In the genomic region with DNA sequence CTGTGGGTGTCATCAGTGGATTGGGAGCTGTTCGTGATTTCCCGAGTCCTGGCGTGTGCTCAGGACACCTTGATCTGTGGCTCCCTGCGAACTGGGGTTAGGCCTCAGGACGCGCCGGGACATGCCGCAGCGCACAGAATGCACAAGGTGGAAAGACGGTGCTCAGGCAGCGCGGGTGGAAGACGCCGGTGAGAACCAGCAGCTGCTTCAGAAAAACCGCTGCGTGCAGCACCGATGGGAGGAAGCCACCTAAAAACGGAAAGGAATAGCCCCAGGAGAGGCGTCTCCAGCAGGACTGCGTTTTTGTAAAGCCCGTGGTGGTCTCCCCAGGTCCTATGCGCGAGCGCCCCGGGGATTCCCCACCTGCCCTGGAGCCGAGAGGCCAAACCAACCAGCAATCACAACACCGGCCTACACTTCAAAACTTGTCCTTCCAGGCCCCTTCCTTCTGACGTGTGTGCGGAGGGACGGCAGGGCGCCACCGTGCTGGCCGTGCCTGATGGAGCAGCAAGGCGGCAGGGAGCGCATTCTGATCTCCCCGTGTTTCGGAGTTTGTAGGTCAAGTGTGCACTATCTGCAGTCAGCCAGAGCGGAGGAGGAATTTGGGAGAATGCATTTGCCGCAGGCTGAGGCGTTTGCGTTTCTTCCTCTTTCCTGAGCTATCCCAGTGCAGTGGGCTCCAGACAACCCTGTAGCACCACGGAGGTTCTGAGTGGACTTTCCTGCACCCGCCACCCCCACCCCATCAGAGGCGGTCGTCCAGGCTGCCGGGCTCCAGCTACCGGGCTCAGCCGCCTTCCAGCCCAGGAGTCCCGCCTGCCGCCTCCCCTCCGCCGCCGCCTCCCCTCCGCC, we compare ENCODE assay signal across 13 cellular contexts. TPM values are rescaled to one million over a fixed set of nuclear protein-coding genes. Genes with fewer than 3 reads are reported as not detected.
DNase-seq lines count a peak whose midpoint lies in the region; ATAC-seq, FAIRE-seq and TF ChIP-seq lines count a peak whose summit lies in the region.
"Had no signal": no experiment of that assay in that cellular context is flagged by ENCODE, and none has a peak within 500 bp of the region (broad histone marks: within the 10 kb centered on the region; RNA-seq: fewer than 3 reads in every experiment).

No MANE protein-coding gene starts in this region.

- H3K27me3 ChIP-seq in astrocyte (ENCODE audit: insufficient read depth, low read length): peaks cover 7% of the 10 kb centered on the region
- peaks cover 39% of the 10 kb centered on the region for H3K27me3 ChIP-seq in left ventricle myocardium inferior (ENCODE audit: low read depth)
- no peaks in the 10 kb centered on the region for H3K27me3 ChIP-seq in parathyroid adenoma (ENCODE audit: control insufficient read depth, insufficient read depth, low read length)
- no peaks in the 10 kb centered on the region for H3K27me3 ChIP-seq in CD8-positive, alpha-beta T cell (ENCODE audit: insufficient read depth, low read length)

- H3K36me3 Mint-ChIP-seq in astrocyte (ENCODE audit: low read depth, unreplicated experiment): peaks cover 3% of the 10 kb centered on the region
- H3K36me3 Mint-ChIP-seq in CD8-positive, alpha-beta T cell: peaks cover 22% of the 10 kb centered on the region

- H3K27ac ChIP-seq in astrocyte (ENCODE audit: low read depth, low read length) (no peak overlapping the region), left ventricle myocardium inferior (replicated peaks) (no peak overlapping the region), parathyroid adenoma (no peak overlapping the region)
- H3K27ac ChIP-seq in CD8-positive, alpha-beta T cell (ENCODE audit: low read depth, low read length): no peak overlapping the region

- no peaks in the 10 kb centered on the region for H4K20me1 ChIP-seq in astrocyte (ENCODE audit: insufficient read depth, low read length)

- H2AFZ ChIP-seq in astrocyte (ENCODE audit: low read depth, low read length): no peak overlapping the region
- peak overlapping the region; percentile 54 for H2AFZ ChIP-seq in parathyroid adenoma

- H3K9me3 ChIP-seq in astrocyte (ENCODE audit: insufficient read depth, low read depth, low read length) (no peaks in the 10 kb centered on the region), left ventricle myocardium inferior (replicated peaks) (no peaks in the 10 kb centered on the region), parathyroid adenoma (ENCODE audit: control insufficient read depth, low read length) (no peaks in the 10 kb centered on the region)
- no peaks in the 10 kb centered on the region for H3K9me3 ChIP-seq in CD8-positive, alpha-beta T cell (ENCODE audit: low read length)

- H3K36me3 ChIP-seq in astrocyte (ENCODE audit: insufficient read depth, low read length) (no peaks in the 10 kb centered on the region), left ventricle myocardium inferior (no peaks in the 10 kb centered on the region), parathyroid adenoma (ENCODE audit: control insufficient read depth, insufficient read depth, low read length) (no peaks in the 10 kb centered on the region)
- H3K36me3 ChIP-seq in CD8-positive, alpha-beta T cell (ENCODE audit: insufficient read depth, low read length): no peaks in the 10 kb centered on the region

- POLR2A ChIA-PET in GM10248 (lab: Yijun Ruan, JAX): interaction anchor here (0.6 kb wide), 1 partner anchor 208 kb away, joined by 7 read pairs; no protein-coding TSS in a partner anchor
- POLR2A ChIA-PET in CD8-positive, alpha-beta T cell (lab: Charles Lee): no interaction called here

- H3K27me3 Mint-ChIP-seq in astrocyte (ENCODE audit: low read depth, unreplicated experiment): peaks cover 18% of the 10 kb centered on the region
- H3K27me3 Mint-ChIP-seq in CD8-positive, alpha-beta T cell (ENCODE audit: low read depth): no peaks in the 10 kb centered on the region

- H3K79me2 ChIP-seq in astrocyte (ENCODE audit: insufficient read depth, low read length): no peaks in the 10 kb centered on the region
- no peaks in the 10 kb centered on the region for H3K79me2 ChIP-seq in parathyroid adenoma

- H3K9ac ChIP-seq in astrocyte (ENCODE audit: low read length) (no peak overlapping the region), parathyroid adenoma (no peak overlapping the region)

- CTCF ChIA-PET in GM10248 (lab: Yijun Ruan, JAX): no interaction called here
- CTCF ChIA-PET in CD8-positive, alpha-beta T cell (lab: Charles Lee): no interaction called here

- peak; percentile 17 for DNase-seq in GM12892 (ENCODE audit: insufficient read length)
- DNase-seq in astrocyte (ENCODE audit: low read depth): no peak
- no peak for DNase-seq in left ventricle myocardium inferior
- DNase-seq in NCI-H1694 (lab: John Stamatoyannopoulos, UW): no peak
- no peak for DNase-seq in 8988T
- DNase-seq in GM10248 (ENCODE audit: extremely low spot score): no peak
- no peak for DNase-seq in CD8-positive, alpha-beta T cell
- DNase-seq: activated gamma-delta T cell treated with Interleukin-2 at 50 U/mL for 16 hours; NCI-H1436; stimulated activated CD4-positive, alpha-beta T cell treated with anti-CD3 and anti-CD28 coated beads, Interleukin-2, amount 100 ng/mL, for 48 hours had no signal

- TF ChIP-seq POLR2A in GM12892 (IDR thresholded peaks at IDR 0.05; ENCODE audit: low read depth, low read length): no peak

- intact Hi-C loops in left ventricle myocardium inferior (cut with micrococcal nuclease): no loop called here
- intact Hi-C loops in CD8-positive, alpha-beta T cell (cut with DNase I, micrococcal nuclease): no loop called here

- H3K4me1 ChIP-seq in astrocyte (ENCODE audit: insufficient read depth, low read length): peaks cover 3% of the 10 kb centered on the region
- peaks cover 20% of the 10 kb centered on the region for H3K4me1 ChIP-seq in left ventricle myocardium inferior
- H3K4me1 ChIP-seq in parathyroid adenoma: peaks cover 2% of the 10 kb centered on the region
- no peaks in the 10 kb centered on the region for H3K4me1 ChIP-seq in CD8-positive, alpha-beta T cell (ENCODE audit: insufficient read depth, low read length)

- H3K9me3 Mint-ChIP-seq in astrocyte (ENCODE audit: unreplicated experiment): no peaks in the 10 kb centered on the region
- H3K9me3 Mint-ChIP-seq in CD8-positive, alpha-beta T cell: no peaks in the 10 kb centered on the region

- H3K4me3 Mint-ChIP-seq in astrocyte (ENCODE audit: unreplicated experiment): peak overlapping the region; percentile 68
- no peak overlapping the region for H3K4me3 Mint-ChIP-seq in CD8-positive, alpha-beta T cell

- H3K4me2 ChIP-seq in astrocyte (ENCODE audit: low read length): peak overlapping the region; percentile 68
- no peak overlapping the region for H3K4me2 ChIP-seq in parathyroid adenoma (ENCODE audit: low read length)

- no peak for ATAC-seq in CD8-positive, alpha-beta T cell
- ATAC-seq: SK-N-SH treated with all-trans-retinoic acid at 6 μM for 48 hours had no signal

- H3K4me3 ChIP-seq in astrocyte (ENCODE audit: insufficient read depth, low read depth, low read length) (no peak overlapping the region), left ventricle myocardium inferior (peak overlapping the region; percentile 40), parathyroid adenoma (ENCODE audit: low read depth, low read length) (no peak overlapping the region)
- no peak overlapping the region for H3K4me3 ChIP-seq in CD8-positive, alpha-beta T cell (ENCODE audit: low read depth, low read length)

- peaks cover 8% of the 10 kb centered on the region for H3K4me1 Mint-ChIP-seq in astrocyte (ENCODE audit: low read depth, unreplicated experiment)
- H3K4me1 Mint-ChIP-seq in CD8-positive, alpha-beta T cell (ENCODE audit: low read depth): no peaks in the 10 kb centered on the region

- H3K27ac Mint-ChIP-seq in astrocyte (ENCODE audit: unreplicated experiment): no peak overlapping the region
- H3K27ac Mint-ChIP-seq in CD8-positive, alpha-beta T cell: no peak overlapping the region

- FAIRE-seq in GM12892 (lab: Jason Lieb, UNC): no peak
- FAIRE-seq in astrocyte (lab: Jason Lieb, UNC): no peak

- TF ChIP-seq CTCF in astrocyte (IDR thresholded peaks at IDR 0.05; ENCODE audit: insufficient read depth, low read depth, low read length) (no peak), left ventricle myocardium inferior (IDR thresholded peaks at IDR 0.05; ENCODE audit: borderline replicate concordance) (no peak), parathyroid adenoma (IDR thresholded peaks at IDR 0.05) (no peak), GM10248 (IDR thresholded peaks at IDR 0.05; ENCODE audit: control extremely low read depth, extremely low read depth, low read depth, missing control alignments) (no peak)
- TF ChIP-seq CTCF in CD8-positive, alpha-beta T cell (IDR thresholded peaks at IDR 0.05): no peak

RNA-seq across cellular contexts. Expression of a gene that starts 32.2 kb away (rescaled TPM):
- not detected for polyA plus RNA-seq in GM12892 (2012; ENCODE audit: missing spikeins)
- not detected in 2 replicates for total RNA-seq in astrocyte
- not detected for total RNA-seq in left ventricle myocardium inferior
- total RNA-seq in CD8-positive, alpha-beta T cell: 1 to 10 TPM; 1.8 to 2.7 TPM
- total RNA-seq: Daoy had no signal

RNA-seq across cellular contexts. Expression of a gene that starts 43.0 kb away (rescaled TPM):
- polyA plus RNA-seq in GM12892 (2012; ENCODE audit: missing spikeins): 1.0 TPM
- total RNA-seq in astrocyte: not detected in 2 replicates
- 3.3 TPM for total RNA-seq in left ventricle myocardium inferior
- total RNA-seq in CD8-positive, alpha-beta T cell: 10 to 100 TPM in 1 of 2 experiments, 1 to 10 TPM in 1; 8.0 to 10.7 TPM
- total RNA-seq: Daoy had no signal
